ENCODE assay signal across 29 cellular contexts in the genomic region with DNA sequence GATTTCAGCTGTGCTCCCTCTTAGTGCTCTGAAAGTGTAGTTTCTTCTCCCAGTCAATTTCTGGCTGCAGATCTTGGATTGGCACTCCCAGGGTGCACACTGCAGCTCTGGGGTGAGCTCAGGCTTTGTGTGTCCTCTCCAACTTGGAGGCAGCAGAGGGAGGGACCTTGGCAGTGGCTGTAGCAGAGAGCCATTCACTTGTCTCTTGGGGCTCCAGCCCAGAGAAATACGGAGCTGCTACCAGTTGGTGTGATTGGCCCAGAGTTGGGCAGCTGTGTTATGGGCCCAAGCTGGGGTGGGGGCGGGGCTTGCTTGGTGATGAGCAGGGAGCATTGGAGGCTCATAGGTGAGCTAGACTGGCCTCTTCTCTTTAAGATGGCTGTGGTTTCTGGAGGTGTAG.
DNase-seq lines count a peak whose midpoint lies in the region; ATAC-seq and TF ChIP-seq lines count a peak whose summit lies in the region.
"Had no signal": no experiment of that assay in that cellular context is flagged by ENCODE, and none has a peak within 500 bp of the region (broad histone marks: within the 10 kb centered on the region; RNA-seq: fewer than 3 reads in every experiment).

No MANE protein-coding gene starts in this region.

- CTCF ChIA-PET in HEK293T (lab: Yijun Ruan, JAX) = no interaction called here

- peak; percentile 25 for DNase-seq in NCI-H69 (lab: John Stamatoyannopoulos, UW)
- peak in 42 of 61 donors; percentile 27 to 85 (median 56) for DNase-seq in caudate nucleus (lab: John Stamatoyannopoulos, UW)
- DNase-seq in nephron progenitor cell = no peak
- no peak for DNase-seq in upper lobe of right lung
- DNase-seq in HEK293T (ENCODE audit: extremely low spot score) = no peak
- no peak for DNase-seq in islet precursor cell
- DNase-seq: activated CD8-positive, alpha-beta memory T cell treated with anti-CD3 and anti-CD28 coated beads, Interleukin-2, amount 50 U/mL, for 48 hours; activated CD8-positive, alpha-beta T cell treated with anti-CD3 and anti-CD28 coated beads for 36 hours; activated naive CD4-positive, alpha-beta T cell treated with anti-CD3 and anti-CD28 coated beads, Interleukin-2, amount 50 U/mL, for 16 hours; COR-L47; DMS53; KBM-7; MG63; NCI-H1417; NCI-H2081 treated with DMSO at 0.1 percent for 48 hours; NCI-H774; SHP77 treated with DMSO at 0.1 percent for 48 hours; stimulated activated CD8-positive, alpha-beta memory T cell treated with anti-CD3 and anti-CD28 coated beads, Interleukin-4, amount 100 ng/mL, for 48 hours; stimulated activated naive CD8-positive, alpha-beta T cell treated with anti-CD3 and anti-CD28 coated beads, Interleukin-15, amount 100 ng/mL, for 72 hours had no signal

- no peak overlapping the region for H3K4me3 Mint-ChIP-seq in nephron progenitor cell
- H3K4me3 Mint-ChIP-seq: activated CD8-positive, alpha-beta T cell treated with anti-CD3 and anti-CD28 coated beads for 36 hours; activated T-helper 1 cell treated with anti-CD3 and anti-CD28 coated beads, Interleukin-12 subunit alpha, Interleukin-12 subunit beta, Interleukin-2, Interleukin-4 antibody, amounts not matched to agents 30 ng/mL and 10 ng/mL and 1 ng/mL, durations not matched to agents 14 hours and 24 hours and 36 hours; memory B cell; neural progenitor cell; stimulated activated naive CD8-positive, alpha-beta T cell treated with anti-CD3 and anti-CD28 coated beads, Interleukin-15, amount 100 ng/mL, for 72 hours; T-helper 2 cell treated with Interferon-gamma antibody and Interleukin-4, amounts not matched to agents 5 μg/mL and 100 μg/mL, for 36 hours had no signal

- H3K4me1 Mint-ChIP-seq in nephron progenitor cell = no peaks in the 10 kb centered on the region
- H3K4me1 Mint-ChIP-seq: neural progenitor cell had no signal

- H3K27me3 Mint-ChIP-seq in nephron progenitor cell (ENCODE audit: low read depth, poor library complexity) = peaks cover 3% of the 10 kb centered on the region
- H3K27me3 Mint-ChIP-seq: activated CD8-positive, alpha-beta T cell treated with anti-CD3 and anti-CD28 coated beads for 36 hours; memory B cell; stimulated activated naive CD8-positive, alpha-beta T cell treated with anti-CD3 and anti-CD28 coated beads, Interleukin-15, amount 100 ng/mL, for 72 hours had no signal

- ATAC-seq in upper lobe of right lung (peak; percentile 12), HG02763 (IDR thresholded peaks at IDR 0.05; ENCODE audit: unreplicated experiment) (no peak)
- ATAC-seq: activated CD8-positive, alpha-beta T cell treated with anti-CD3 and anti-CD28 coated beads for 36 hours; gastroesophageal sphincter; left lobe of liver; sciatic nerve; stimulated activated naive CD8-positive, alpha-beta T cell treated with anti-CD3 and anti-CD28 coated beads, Interleukin-15, amount 100 ng/mL, for 72 hours had no signal

- TF ChIP-seq CTCF in nephron progenitor cell (IDR thresholded peaks at IDR 0.05) = no peak
- no peak for TF ChIP-seq CTCF in upper lobe of right lung (IDR thresholded peaks at IDR 0.05)

- H3K4me3 ChIP-seq in upper lobe of right lung = no peak overlapping the region
- H3K4me3 ChIP-seq: breast epithelium, gastroesophageal sphincter, MG63, neural progenitor cell, tibial nerve had no signal

- no peaks in the 10 kb centered on the region for H3K27me3 ChIP-seq in upper lobe of right lung
- H3K27me3 ChIP-seq: breast epithelium, gastroesophageal sphincter, MG63, neural progenitor cell, tibial nerve had no signal

- peak overlapping the region; percentile 42 for H3K27ac Mint-ChIP-seq in nephron progenitor cell
- H3K27ac Mint-ChIP-seq: activated CD8-positive, alpha-beta T cell treated with anti-CD3 and anti-CD28 coated beads for 36 hours; activated T-helper 1 cell treated with anti-CD3 and anti-CD28 coated beads, Interleukin-12 subunit alpha, Interleukin-12 subunit beta, Interleukin-2, Interleukin-4 antibody, amounts not matched to agents 30 ng/mL and 10 ng/mL and 1 ng/mL, durations not matched to agents 14 hours and 24 hours and 36 hours; memory B cell; neural progenitor cell; T-helper 2 cell treated with Interferon-gamma antibody and Interleukin-4, amounts not matched to agents 5 μg/mL and 100 μg/mL, for 36 hours had no signal

- H3K27ac ChIP-seq in caudate nucleus (ENCODE audit: low read depth, low read length) (peak overlapping the region; percentile 78), upper lobe of right lung (no peak overlapping the region)
- H3K27ac ChIP-seq: breast epithelium, gastroesophageal sphincter, neural progenitor cell, tibial nerve had no signal

- POLR2A ChIA-PET in HEK293T (lab: Yijun Ruan, JAX) = no interaction called here

- no peaks in the 10 kb centered on the region for H3K9me3 ChIP-seq in upper lobe of right lung
- H3K9me3 ChIP-seq: MG63 had no signal

- intact Hi-C loops in upper lobe of right lung (cut with DNase I) = no loop called here

- H3K36me3 ChIP-seq in upper lobe of right lung = no peaks in the 10 kb centered on the region
- H3K36me3 ChIP-seq: breast epithelium, gastroesophageal sphincter, MG63, neural progenitor cell, tibial nerve had no signal

- H3K9me3 Mint-ChIP-seq in nephron progenitor cell = peaks cover 14% of the 10 kb centered on the region
- H3K9me3 Mint-ChIP-seq: T-helper 2 cell treated with Interferon-gamma antibody and Interleukin-4, amounts not matched to agents 5 μg/mL and 100 μg/mL, for 36 hours had no signal

- no peaks in the 10 kb centered on the region for H3K4me1 ChIP-seq in upper lobe of right lung
- H3K4me1 ChIP-seq: breast epithelium, gastroesophageal sphincter, neural progenitor cell, tibial nerve had no signal

- H3K36me3 Mint-ChIP-seq in nephron progenitor cell (ENCODE audit: low read depth) = no peaks in the 10 kb centered on the region
- H3K36me3 Mint-ChIP-seq: neural progenitor cell had no signal

TF ChIP-seq in HEK293T, 16 proteins besides CTCF, POLR2A, EP300 and RAD21:
- no peak for TF ChIP-seq TARDBP (IDR thresholded peaks at IDR 0.05)

Comparison
In these comparisons a context has a peak if more than half of its experiments do, and no peak if none do; other contexts are left out.
1. DNase-seq: peak in NCI-H69 (single experiment) and caudate nucleus (42 of 61); none in nephron progenitor cell (single experiment), upper lobe of right lung (single experiment), HEK293T (single experiment) and islet precursor cell (single experiment).